ENCODE assay signal across 8 cellular contexts in genomic region chr19:16470911-16471811, GRCh38. TPM values are rescaled to one million over a fixed set of nuclear protein-coding genes. Genes with fewer than 3 reads are reported as not detected.
A peak's percentile ranks its signal among the peaks of the same experiment; 100 is the strongest.
DNase-seq lines count a peak whose midpoint lies in the region; ATAC-seq and TF ChIP-seq lines count a peak whose summit lies in the region.

No MANE protein-coding gene starts in this region.

- no peak for TF ChIP-seq POLR2A in esophagus squamous epithelium (IDR thresholded peaks at IDR 0.05)

- H3K36me3 ChIP-seq in esophagus squamous epithelium (peaks cover 0 to 12% (median 0%) of the 10 kb centered on the region in 3 donors), neural progenitor cell (no peaks in the 10 kb centered on the region)

- WGBS in esophagus squamous epithelium, 2 donors = 0 to 2% methylated on average over 13 to 18 of the region's 67 CpGs

- H3K4me3 ChIP-seq in esophagus squamous epithelium (peak overlapping the region; percentile 82 to 99 (median 92)), neural progenitor cell (peak overlapping the region; percentile 99)

- CTCF ChIA-PET in activated B cell treated with CpG ODN at 0.5 μM for 24 hours (lab: Charles Lee) = interaction anchor here (0.6 kb wide), 1 partner anchor 22 kb away, joined by 3 read pairs; no protein-coding TSS in a partner anchor

- H3K27me3 Mint-ChIP-seq in CD14-positive monocyte (ENCODE audit: low read depth in 3 of 3) (peaks cover 0 to 2% (median 0%) of the 10 kb centered on the region in 3 donors), activated B cell treated with CpG ODN at 0.5 μM for 24 hours (no peaks in the 10 kb centered on the region), neural progenitor cell (ENCODE audit: insufficient read depth, low read depth) (peaks cover 5% of the 10 kb centered on the region)

- DNase-seq in CD14-positive monocyte (ENCODE audit: low spot score) = no peak
- peak; percentile 37 for DNase-seq in activated B cell treated with CpG ODN at 0.5 μM for 24 hours
- no peak for DNase-seq in esophagus squamous epithelium (lab: John Stamatoyannopoulos, UW)
- DNase-seq in neural progenitor cell (ENCODE audit: low spot score) = peak; percentile 44
- DNase-seq in SW 1271 (lab: John Stamatoyannopoulos, UW) = no peak
- DNase-seq in NCI-H2227 treated with DMSO at 0.1 percent for 48 hours (lab: John Stamatoyannopoulos, UW) = no peak

- POLR2A ChIA-PET in activated B cell treated with CpG ODN at 0.5 μM for 24 hours (lab: Charles Lee) = interaction anchor here (0.6 to 2.0 kb wide), 5 partner anchors 21 to 189 kb away, joined by 3 to 11 read pairs (median 4); partner anchors contain the start of genes C19orf44, CALR3 and SMIM7

- intact Hi-C loops in CD14-positive monocyte (cut with micrococcal nuclease) (loop anchor here in 1 of 2 donors (2.0 kb wide), 1 partner anchor 24 kb away; no protein-coding TSS in a partner anchor), activated B cell treated with CpG ODN at 0.5 μM for 24 hours (cut with micrococcal nuclease) (loop anchor here (1.0 to 5.0 kb wide), 2 partner anchors 21 to 34 kb away; no protein-coding TSS in a partner anchor), esophagus squamous epithelium (cut with DNase I) (no loop called here)

- H3K27ac ChIP-seq in esophagus squamous epithelium (peak overlapping the region; percentile 94 to 96 (median 95)), neural progenitor cell (no peak overlapping the region)

- H3K27me3 ChIP-seq in esophagus squamous epithelium (no peaks in the 10 kb centered on the region), neural progenitor cell (no peaks in the 10 kb centered on the region)

- no peaks in the 10 kb centered on the region for H3F3A ChIP-seq in neural progenitor cell (ENCODE audit: low read depth)

- peak overlapping the region; percentile 87 for H3K9ac ChIP-seq in neural progenitor cell

- peaks cover 31% of the 10 kb centered on the region for H3K4me1 Mint-ChIP-seq in CD14-positive monocyte
- peaks cover 43% of the 10 kb centered on the region for H3K4me1 Mint-ChIP-seq in activated B cell treated with CpG ODN at 0.5 μM for 24 hours
- peaks cover 37% of the 10 kb centered on the region for H3K4me1 Mint-ChIP-seq in neural progenitor cell

- H3K9me3 ChIP-seq in esophagus squamous epithelium = no peaks in the 10 kb centered on the region
- no peaks in the 10 kb centered on the region for H3K9me3 ChIP-seq in neural progenitor cell (ENCODE audit: low read depth)

- ATAC-seq in GM19324 (IDR thresholded peaks at IDR 0.05; ENCODE audit: low FRiP score, unreplicated experiment) (peak; percentile 21), HG03439 (IDR thresholded peaks at IDR 0.05; ENCODE audit: unreplicated experiment) (peak; percentile 39), activated B cell treated with CpG ODN at 0.5 μM for 24 hours (ENCODE audit: low read depth) (peak; percentile 2)

- peak overlapping the region; percentile 51 for H2AFZ ChIP-seq in neural progenitor cell (replicated peaks)

- H3K4me2 ChIP-seq in neural progenitor cell = peak overlapping the region; percentile 92

- H4K20me1 ChIP-seq in neural progenitor cell (ENCODE audit: low read depth) = peaks cover 54% of the 10 kb centered on the region

- H3K27ac Mint-ChIP-seq in CD14-positive monocyte = peak overlapping the region in 5 of 7 donors; percentile 62 to 82 (median 71)
- H3K27ac Mint-ChIP-seq in activated B cell treated with CpG ODN at 0.5 μM for 24 hours = peak overlapping the region; percentile 7
- peak overlapping the region; percentile 11 for H3K27ac Mint-ChIP-seq in neural progenitor cell

- peaks cover 54% of the 10 kb centered on the region for H3K79me2 ChIP-seq in neural progenitor cell (ENCODE audit: low read depth)

- H3K4me1 ChIP-seq in esophagus squamous epithelium (peaks cover 18 to 48% (median 18%) of the 10 kb centered on the region in 3 donors), neural progenitor cell (peaks cover 12% of the 10 kb centered on the region)

- peaks cover 0 to 8% (median 5%) of the 10 kb centered on the region in 7 donors for H3K9me3 Mint-ChIP-seq in CD14-positive monocyte
- no peaks in the 10 kb centered on the region for H3K9me3 Mint-ChIP-seq in activated B cell treated with CpG ODN at 0.5 μM for 24 hours
- peaks cover 2% of the 10 kb centered on the region for H3K9me3 Mint-ChIP-seq in neural progenitor cell

- H3K4me3 Mint-ChIP-seq in CD14-positive monocyte (peak overlapping the region; percentile 85 to 92), activated B cell treated with CpG ODN at 0.5 μM for 24 hours (peak overlapping the region; percentile 86), neural progenitor cell (peak overlapping the region; percentile 96)

- H3K36me3 Mint-ChIP-seq in CD14-positive monocyte (peaks cover 15% of the 10 kb centered on the region in 2 donors), activated B cell treated with CpG ODN at 0.5 μM for 24 hours (ENCODE audit: low read depth) (peaks cover 13% of the 10 kb centered on the region), neural progenitor cell (peaks cover 4% of the 10 kb centered on the region)

- TF ChIP-seq CTCF in CD14-positive monocyte (IDR thresholded peaks at IDR 0.05) (no peak), activated B cell treated with CpG ODN at 0.5 μM for 24 hours (IDR thresholded peaks at IDR 0.05) (no peak), esophagus squamous epithelium (IDR thresholded peaks at IDR 0.05) (no peak), neural progenitor cell (IDR thresholded peaks at IDR 0.05) (no peak)

RNA-seq across cellular contexts. Expression of gene EPS15L1, which starts 0.6 kb away (rescaled TPM):
- 1 to 10 TPM; 5.2 to 6.1 TPM for polyA plus RNA-seq in CD14-positive monocyte
- total RNA-seq in activated B cell treated with CpG ODN at 0.5 μM for 24 hours (81.0 and 86.3 TPM in 2 replicates), esophagus squamous epithelium (10 to 100 TPM in 3 of 4 donors, 1 to 10 TPM in 1; 8.1 to 21.7 (median 19.8) TPM), neural progenitor cell (ENCODE audit: low replicate concordance) (15.8 and 24.4 TPM in 2 replicates)

RNA-seq across cellular contexts. Expression of gene CALR3, which starts 24.8 kb away (rescaled TPM):
- polyA plus RNA-seq in CD14-positive monocyte = not detected
- not detected in 2 replicates for total RNA-seq in activated B cell treated with CpG ODN at 0.5 μM for 24 hours
- not detected for total RNA-seq in esophagus squamous epithelium
- total RNA-seq in neural progenitor cell (ENCODE audit: low replicate concordance) = 0.09 and 2.0 TPM in 2 replicates

RNA-seq across cellular contexts. Expression of gene C19orf44, which starts 25.0 kb away (rescaled TPM):
- polyA plus RNA-seq in CD14-positive monocyte = under 1 TPM in 1 of 2 donors, not detected in 1; 0.58 TPM
- total RNA-seq in activated B cell treated with CpG ODN at 0.5 μM for 24 hours (5.9 and 7.1 TPM in 2 replicates), esophagus squamous epithelium (1 to 10 TPM; 2.5 to 10.0 (median 4.2) TPM), neural progenitor cell (ENCODE audit: low replicate concordance) (10.9 and 13.2 TPM in 2 replicates)

Comparison
In these comparisons a context has a peak if more than half of its experiments do, and no peak if none do; other contexts are left out.
1. DNase-seq: peak in activated B cell treated with CpG ODN at 0.5 μM for 24 hours (single experiment) and neural progenitor cell (single experiment); none in CD14-positive monocyte (single experiment), esophagus squamous epithelium (single experiment), SW 1271 (0 of 2) and NCI-H2227 treated with DMSO at 0.1 percent for 48 hours (single experiment).
2. H3K27ac Mint-ChIP-seq: peak in every context shown above with its lines; median percentile 71 in CD14-positive monocyte; 11 in neural progenitor cell; 7 in activated B cell treated with CpG ODN at 0.5 μM for 24 hours.
3. Peak in every context shown above with its lines, with median percentiles within 50 percentile points of each other: H3K4me3 Mint-ChIP-seq and ATAC-seq.